ENCODE assay signal across 8 cellular contexts in the genomic region with DNA sequence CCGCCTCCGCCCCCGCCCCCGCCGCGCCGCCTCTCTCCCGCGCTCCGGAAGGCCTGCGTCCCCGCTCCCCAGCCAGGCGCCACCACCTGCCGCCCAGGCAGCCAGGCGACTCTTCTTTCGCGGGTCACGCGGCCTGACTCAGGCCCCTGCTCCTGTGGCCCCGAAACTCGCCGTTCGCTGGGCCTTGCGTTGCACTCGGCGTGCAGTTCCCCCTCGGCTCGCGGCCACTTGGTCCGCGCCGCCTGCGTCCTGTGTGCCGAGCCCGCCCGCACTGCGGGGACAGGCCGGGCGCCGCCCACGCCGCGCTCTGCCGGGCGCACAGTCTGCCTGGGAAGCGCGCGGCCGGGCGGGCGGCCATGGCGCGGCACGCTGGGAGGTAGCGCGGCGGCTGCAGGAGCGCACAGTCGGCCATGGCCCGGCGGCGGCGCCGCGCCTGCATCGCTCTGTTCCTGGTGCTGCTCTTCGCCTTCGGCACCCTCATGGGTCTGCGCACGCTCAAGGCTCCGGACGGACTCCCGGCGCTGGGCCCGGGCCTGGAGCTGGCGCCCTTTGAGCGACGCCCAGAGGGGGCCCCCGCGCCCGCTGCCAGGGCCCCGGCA. TPM values are rescaled to one million over a fixed set of nuclear protein-coding genes. Genes with fewer than 3 reads are reported as not detected.
DNase-seq lines count a peak whose midpoint lies in the region; FAIRE-seq and TF ChIP-seq lines count a peak whose summit lies in the region.

A gene with protein sequence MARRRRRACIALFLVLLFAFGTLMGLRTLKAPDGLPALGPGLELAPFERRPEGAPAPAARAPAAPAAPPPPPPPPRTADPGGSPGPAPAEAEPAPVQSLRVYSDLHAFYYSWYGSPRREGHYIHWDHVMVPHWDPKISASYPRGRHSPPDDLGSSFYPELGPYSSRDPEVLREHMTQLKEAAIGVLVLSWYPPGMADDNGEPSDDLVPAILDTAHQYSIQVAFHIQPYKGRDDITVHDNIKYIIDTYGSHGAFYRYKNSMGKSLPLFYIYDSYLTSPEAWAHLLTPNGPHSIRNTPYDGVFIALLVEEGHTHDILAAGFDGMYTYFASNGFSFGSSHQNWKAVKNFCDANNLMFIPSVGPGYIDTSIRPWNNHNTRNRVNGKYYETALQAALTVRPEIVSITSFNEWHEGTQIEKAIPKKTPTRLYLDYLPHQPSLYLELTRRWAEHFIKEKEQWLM (plus strand): TSS at position 75 of the 599 bp plus-strand sequence. CDS start 336 bp downstream, at position 411.

- H4K20me1 ChIP-seq in SK-N-SH (ENCODE audit: insufficient read depth), result no peaks in the 10 kb centered on the region

- H3K27ac ChIP-seq in SK-N-SH (ENCODE audit: low read depth in 2 of 2, low read length in 1 of 2) (peak within 1 kb of the TSS in 1 of 2 experiments; percentile 74; a peak in 2 of 4 replicates), brain microvascular endothelial cell (no peak within 1 kb of the TSS)

- 0% methylated on average over 5 of the region's 82 CpGs for WGBS in SK-N-SH (ENCODE audit: low lambda C conversion rate)

- no peaks in the 10 kb centered on the region for H3K79me2 ChIP-seq in SK-N-SH (ENCODE audit: insufficient read depth)

- in situ Hi-C loops in KBM-7 (cut with MboI; ENCODE audit: low pct_unique_long_range_greater_than_20kb, low sequenced_read_pairs), result no loop called here
- in situ Hi-C loops in brain microvascular endothelial cell (cut with HindIII; ENCODE audit: low pct_ligation_motif_present, low sequenced_read_pairs), result no loop called here

- H3F3A ChIP-seq in SK-N-SH (replicated peaks; ENCODE audit: insufficient read depth), result no peaks in the 10 kb centered on the region

- TF ChIP-seq CTCF in SK-N-SH (IDR thresholded peaks at IDR 0.05) (no peak), brain microvascular endothelial cell (IDR thresholded peaks at IDR 0.05; ENCODE audit: low read depth, low read length, missing control alignments) (no peak), D721Med (IDR thresholded peaks at IDR 0.05; ENCODE audit: insufficient read depth, missing control alignments) (no peak)

- TF ChIP-seq RAD21 in SK-N-SH (IDR thresholded peaks at IDR 0.05; ENCODE audit: low read length), result no peak

- H3K27me3 ChIP-seq in SK-N-SH (ENCODE audit: insufficient read depth) (peaks cover 18% of the 10 kb centered on the region; the same call in 1 of the 2 replicates), brain microvascular endothelial cell (replicated peaks) (peaks cover 14% of the 10 kb centered on the region)

- H3K4me3 ChIP-seq in SK-N-SH (ENCODE audit: low read depth in 2 of 2, low read length in 1 of 2), result peak within 1 kb of the TSS; percentile 53 to 63; a peak in 3 of 4 replicates
- H3K4me3 ChIP-seq in brain microvascular endothelial cell (ENCODE audit: low read depth, low read length), result peak within 1 kb of the TSS; percentile 52
- H3K4me3 ChIP-seq in iPS-18c (ENCODE audit: insufficient read depth, low read depth, low read length), result peak within 1 kb of the TSS; percentile 67
- H3K4me3 ChIP-seq in skeletal muscle cell (ENCODE audit: low read depth, low read length), result peak within 1 kb of the TSS; percentile 52

- H3K9me3 ChIP-seq in SK-N-SH, result no peaks in the 10 kb centered on the region
- H3K9me3 ChIP-seq in iPS-18c (ENCODE audit: control insufficient read depth, insufficient read depth, low read length), result no peaks in the 10 kb centered on the region

- no peaks in the 10 kb centered on the region for H3K9me2 ChIP-seq in SK-N-SH

- H3K4me1 ChIP-seq in SK-N-SH (ENCODE audit: control insufficient read depth in 1 of 2, insufficient read depth in 2 of 2, low read depth in 1 of 2, low read length in 1 of 2), result peaks cover 0 to 14% of the 10 kb centered on the region in 2 experiments; a peak in 1 of 4 replicates

- FAIRE-seq in GM19239 (lab: Jason Lieb, UNC) (no peak), D721Med (lab: Jason Lieb, UNC) (no peak)

- peak within 1 kb of the TSS; percentile 63 for H3K4me2 ChIP-seq in SK-N-SH

- no peak for TF ChIP-seq EP300 in SK-N-SH (IDR thresholded peaks at IDR 0.05; ENCODE audit: borderline replicate concordance in 1 of 2, low read depth in 1 of 2, low read length in 1 of 2)

- DNase-seq in CMK (ENCODE audit: low read depth) (peak; percentile 77), GM19239 (ENCODE audit: insufficient read length, low spot score) (peak; percentile 81), KBM-7 (peak; percentile 64), SK-N-SH (peak; percentile 91), brain microvascular endothelial cell (peak; percentile 29), skeletal muscle cell (ENCODE audit: low read depth) (no peak), D721Med (ENCODE audit: insufficient read length, low spot score) (no peak)

- H3K9ac ChIP-seq in SK-N-SH, result no peak within 1 kb of the TSS

- no peaks in the 10 kb centered on the region for H3K36me3 ChIP-seq in SK-N-SH (replicated peaks in 1 of 2; ENCODE audit: control insufficient read depth in 1 of 2, insufficient read depth in 2 of 2, low read length in 1 of 2)
- H3K36me3 ChIP-seq in brain microvascular endothelial cell (replicated peaks), result no peaks in the 10 kb centered on the region

- CTCF ChIA-PET in SK-N-SH (lab: Yijun Ruan, JAX), result interaction anchor here (1.6 to 2.0 kb wide), 4 partner anchors 13 to 29 kb away, joined by 5 to 9 read pairs (median 6); a partner anchor contains a TSS

- POLR2A ChIA-PET in SK-N-SH (lab: Yijun Ruan, JAX), result interaction anchor here (1.0 to 2.3 kb wide), 5 partner anchors 10 to 65 kb away, joined by 3 to 27 read pairs (median 5); a partner anchor contains a TSS

- no peak within 1 kb of the TSS for H2AFZ ChIP-seq in SK-N-SH (ENCODE audit: low read depth)

TF ChIP-seq in SK-N-SH, 30 proteins besides CTCF, POLR2A, EP300 and RAD21 (continues in another document):
- no peak for TF ChIP-seq FOXM1 (IDR thresholded peaks at IDR 0.05; ENCODE audit: low read depth)
- TF ChIP-seq, protein P1, sequence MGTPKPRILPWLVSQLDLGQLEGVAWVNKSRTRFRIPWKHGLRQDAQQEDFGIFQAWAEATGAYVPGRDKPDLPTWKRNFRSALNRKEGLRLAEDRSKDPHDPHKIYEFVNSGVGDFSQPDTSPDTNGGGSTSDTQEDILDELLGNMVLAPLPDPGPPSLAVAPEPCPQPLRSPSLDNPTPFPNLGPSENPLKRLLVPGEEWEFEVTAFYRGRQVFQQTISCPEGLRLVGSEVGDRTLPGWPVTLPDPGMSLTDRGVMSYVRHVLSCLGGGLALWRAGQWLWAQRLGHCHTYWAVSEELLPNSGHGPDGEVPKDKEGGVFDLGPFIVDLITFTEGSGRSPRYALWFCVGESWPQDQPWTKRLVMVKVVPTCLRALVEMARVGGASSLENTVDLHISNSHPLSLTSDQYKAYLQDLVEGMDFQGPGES (IDR thresholded peaks at IDR 0.05; ENCODE audit: low read depth, low read length), result no peak
- TF ChIP-seq, protein P2, sequence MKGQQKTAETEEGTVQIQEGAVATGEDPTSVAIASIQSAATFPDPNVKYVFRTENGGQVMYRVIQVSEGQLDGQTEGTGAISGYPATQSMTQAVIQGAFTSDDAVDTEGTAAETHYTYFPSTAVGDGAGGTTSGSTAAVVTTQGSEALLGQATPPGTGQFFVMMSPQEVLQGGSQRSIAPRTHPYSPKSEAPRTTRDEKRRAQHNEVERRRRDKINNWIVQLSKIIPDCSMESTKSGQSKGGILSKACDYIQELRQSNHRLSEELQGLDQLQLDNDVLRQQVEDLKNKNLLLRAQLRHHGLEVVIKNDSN (IDR thresholded peaks at IDR 0.05; ENCODE audit: borderline replicate concordance, low read depth), result no peak
- TF ChIP-seq, protein P3, sequence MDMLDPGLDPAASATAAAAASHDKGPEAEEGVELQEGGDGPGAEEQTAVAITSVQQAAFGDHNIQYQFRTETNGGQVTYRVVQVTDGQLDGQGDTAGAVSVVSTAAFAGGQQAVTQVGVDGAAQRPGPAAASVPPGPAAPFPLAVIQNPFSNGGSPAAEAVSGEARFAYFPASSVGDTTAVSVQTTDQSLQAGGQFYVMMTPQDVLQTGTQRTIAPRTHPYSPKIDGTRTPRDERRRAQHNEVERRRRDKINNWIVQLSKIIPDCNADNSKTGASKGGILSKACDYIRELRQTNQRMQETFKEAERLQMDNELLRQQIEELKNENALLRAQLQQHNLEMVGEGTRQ (IDR thresholded peaks at IDR 0.05; ENCODE audit: borderline replicate concordance, low read depth, low read length), result no peak
- TF ChIP-seq, protein P4, sequence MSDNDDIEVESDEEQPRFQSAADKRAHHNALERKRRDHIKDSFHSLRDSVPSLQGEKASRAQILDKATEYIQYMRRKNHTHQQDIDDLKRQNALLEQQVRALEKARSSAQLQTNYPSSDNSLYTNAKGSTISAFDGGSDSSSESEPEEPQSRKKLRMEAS (IDR thresholded peaks at IDR 0.05; ENCODE audit: low read depth), result no peak; the same call in 1 of the 2 replicates
- TF ChIP-seq ELF1 (IDR thresholded peaks at IDR 0.05), result no peak
- no peak for TF ChIP-seq GATA2 (CRISPR knock-in tag; IDR thresholded peaks at IDR 0.05)
- TF ChIP-seq MXI1 (IDR thresholded peaks at IDR 0.05; ENCODE audit: low read depth, low read length), result peak; percentile 29; the same call in 1 of the 2 replicates
- no peak for TF ChIP-seq SMC3 (IDR thresholded peaks at IDR 0.05; ENCODE audit: low read depth, low read length)
- TF ChIP-seq YY1 (IDR thresholded peaks at IDR 0.05; ENCODE audit: low read depth), result no peak
- TF ChIP-seq TEAD4 (IDR thresholded peaks at IDR 0.05; ENCODE audit: borderline replicate concordance, insufficient read depth), result no peak
- no peak for TF ChIP-seq RXRA (IDR thresholded peaks at IDR 0.05; ENCODE audit: borderline replicate concordance, low read depth)
- TF ChIP-seq FOXJ3 (CRISPR knock-in tag; IDR thresholded peaks at IDR 0.05), result no peak
- TF ChIP-seq FOSL2 (IDR thresholded peaks at IDR 0.05; ENCODE audit: borderline replicate concordance, low read depth), result no peak
- TF ChIP-seq, protein P5, sequence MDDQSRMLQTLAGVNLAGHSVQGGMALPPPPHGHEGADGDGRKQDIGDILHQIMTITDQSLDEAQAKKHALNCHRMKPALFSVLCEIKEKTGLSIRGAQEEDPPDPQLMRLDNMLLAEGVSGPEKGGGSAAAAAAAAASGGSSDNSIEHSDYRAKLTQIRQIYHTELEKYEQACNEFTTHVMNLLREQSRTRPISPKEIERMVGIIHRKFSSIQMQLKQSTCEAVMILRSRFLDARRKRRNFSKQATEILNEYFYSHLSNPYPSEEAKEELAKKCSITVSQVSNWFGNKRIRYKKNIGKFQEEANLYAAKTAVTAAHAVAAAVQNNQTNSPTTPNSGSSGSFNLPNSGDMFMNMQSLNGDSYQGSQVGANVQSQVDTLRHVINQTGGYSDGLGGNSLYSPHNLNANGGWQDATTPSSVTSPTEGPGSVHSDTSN (IDR thresholded peaks at IDR 0.05), result no peak
- TF ChIP-seq NRF1 (IDR thresholded peaks at IDR 0.05; ENCODE audit: low read depth, low read length), result 0 out of 2 replicates have a peak, but pooled peaks have one; percentile 35
- TF ChIP-seq TCF12 (IDR thresholded peaks at IDR 0.05), result no peak
- TF ChIP-seq RCOR1 (IDR thresholded peaks at IDR 0.05; ENCODE audit: low read length), result no peak
- TF ChIP-seq NFIC (IDR thresholded peaks at IDR 0.05; ENCODE audit: borderline replicate concordance), result no peak

RNA-seq across cellular contexts. Expression of the gene that starts here (rescaled TPM):
- polyA plus RNA-seq in SK-N-SH (2012; rRNA removed), result 2.7 and 3.7 TPM in 2 replicates
- polyA plus RNA-seq in SK-N-SH (2012; cell fraction: cytosol; rRNA removed), result 2.4 and 4.7 TPM in 2 replicates
- 1.4 and 2.4 TPM in 2 replicates for polyA plus RNA-seq in SK-N-SH (2012; cell fraction: nucleus; rRNA removed)

Comparison
In these comparisons a context has a peak if more than half of its experiments do, and no peak if none do; other contexts are left out.
1. DNase-seq: peak in CMK (single experiment), GM19239 (single experiment), KBM-7 (single experiment), SK-N-SH (single experiment) and brain microvascular endothelial cell (single experiment); none in skeletal muscle cell (single experiment) and D721Med (single experiment).
2. Peak in every context shown above with its lines, with median percentiles within 50 percentile points of each other: H3K4me3 ChIP-seq.